In the genomic region with DNA sequence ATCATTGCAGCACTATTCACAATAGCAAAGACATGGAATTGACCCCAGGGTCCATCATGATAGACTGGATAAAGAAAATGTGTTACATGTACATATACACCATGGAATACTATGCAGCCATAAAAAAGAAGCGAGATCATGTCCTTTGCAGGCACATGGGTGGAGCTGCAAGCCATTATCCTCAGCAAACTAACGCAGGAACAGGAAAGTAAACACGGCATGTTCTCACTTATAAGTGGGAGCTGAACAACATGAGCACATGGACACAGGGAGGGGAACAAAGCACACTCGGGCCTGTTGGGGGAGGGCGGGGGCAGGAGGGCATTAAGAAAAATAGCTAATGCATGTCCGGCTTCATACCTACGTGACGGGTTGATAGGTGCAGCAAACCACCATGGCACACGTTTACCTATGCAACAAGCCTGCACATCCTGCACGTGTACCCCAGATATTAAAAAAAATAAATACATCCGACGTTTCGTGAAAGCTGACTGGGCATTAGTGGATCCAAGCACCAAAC, we compare ENCODE assay signal across 1 cellular context.
TF ChIP-seq lines count a peak whose summit lies in the region.

No MANE protein-coding gene starts in this region.

TF ChIP-seq in IMR-90, 13 proteins besides CTCF, POLR2A, EP300 and RAD21 (continued from another document):
- TF ChIP-seq, protein P1, sequence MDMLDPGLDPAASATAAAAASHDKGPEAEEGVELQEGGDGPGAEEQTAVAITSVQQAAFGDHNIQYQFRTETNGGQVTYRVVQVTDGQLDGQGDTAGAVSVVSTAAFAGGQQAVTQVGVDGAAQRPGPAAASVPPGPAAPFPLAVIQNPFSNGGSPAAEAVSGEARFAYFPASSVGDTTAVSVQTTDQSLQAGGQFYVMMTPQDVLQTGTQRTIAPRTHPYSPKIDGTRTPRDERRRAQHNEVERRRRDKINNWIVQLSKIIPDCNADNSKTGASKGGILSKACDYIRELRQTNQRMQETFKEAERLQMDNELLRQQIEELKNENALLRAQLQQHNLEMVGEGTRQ (IDR thresholded peaks at IDR 0.05; ENCODE audit: low read depth, low read length) = no peak
- TF ChIP-seq CHD1 (IDR thresholded peaks at IDR 0.05; ENCODE audit: low read depth, low read length) (no peak), MXI1 (IDR thresholded peaks at IDR 0.05; ENCODE audit: borderline replicate concordance, low read depth, low read length) (no peak)
